In genomic region chr17:20989991-20990855, GRCh38 we compare ENCODE assay signal across 27 cellular contexts. TPM values are rescaled to one million over a fixed set of nuclear protein-coding genes. Genes with fewer than 3 reads are reported as not detected.
DNase-seq lines count a peak whose midpoint lies in the region; ATAC-seq and TF ChIP-seq lines count a peak whose summit lies in the region.
"Had no signal": no experiment of that assay in that cellular context is flagged by ENCODE, and none has a peak within 500 bp of the region (broad histone marks: within the 10 kb centered on the region; RNA-seq: fewer than 3 reads in every experiment).

No MANE protein-coding gene starts in this region.

- peaks cover 0 to 3% of the 10 kb centered on the region in 2 donors for H3K4me1 Mint-ChIP-seq in natural killer cell treated with Interleukin-12 subunit alpha and Interleukin-12 subunit beta and Interleukin-15 and Interleukin-18, amount 100 ng/mL, for 72 hours (ENCODE audit: low read depth in 2 of 2)
- H3K4me1 Mint-ChIP-seq in natural killer cell (no peaks in the 10 kb centered on the region), neural crest cell (peaks cover 39% of the 10 kb centered on the region)
- H3K4me1 Mint-ChIP-seq in stimulated activated naive B cell treated with anti-CD40 and anti-IgM and Interleukin-4, amounts not matched to agents 10 μg/mL and 1 μg/mL and 100 μg/mL, for 72 hours: peaks cover 0 to 2% of the 10 kb centered on the region in 2 donors

- H3K27ac Mint-ChIP-seq in natural killer cell treated with Interleukin-12 subunit alpha and Interleukin-12 subunit beta and Interleukin-15 and Interleukin-18, amount 100 ng/mL, for 72 hours: no peak overlapping the region
- no peak overlapping the region for H3K27ac Mint-ChIP-seq in natural killer cell
- H3K27ac Mint-ChIP-seq in neural crest cell (ENCODE audit: unreplicated experiment): peak overlapping the region; percentile 95
- H3K27ac Mint-ChIP-seq in stimulated activated naive B cell treated with anti-CD40 and anti-IgM and Interleukin-4, amounts not matched to agents 10 μg/mL and 1 μg/mL and 100 μg/mL, for 72 hours: no peak overlapping the region
- H3K27ac Mint-ChIP-seq: activated CD4-positive, alpha-beta memory T cell treated with anti-CD3 and anti-CD28 coated beads for 36 hours; activated naive CD8-positive, alpha-beta T cell had no signal

- no peaks in the 10 kb centered on the region for H3K36me3 Mint-ChIP-seq in natural killer cell treated with Interleukin-12 subunit alpha and Interleukin-12 subunit beta and Interleukin-15 and Interleukin-18, amount 100 ng/mL, for 72 hours
- H3K36me3 Mint-ChIP-seq in natural killer cell (no peaks in the 10 kb centered on the region), neural crest cell (ENCODE audit: low read depth) (peaks cover 13% of the 10 kb centered on the region)
- H3K36me3 Mint-ChIP-seq in stimulated activated naive B cell treated with anti-CD40 and anti-IgM and Interleukin-4, amounts not matched to agents 10 μg/mL and 1 μg/mL and 100 μg/mL, for 72 hours: no peaks in the 10 kb centered on the region
- H3K36me3 Mint-ChIP-seq: activated CD4-positive, alpha-beta memory T cell treated with anti-CD3 and anti-CD28 coated beads for 36 hours; activated naive CD8-positive, alpha-beta T cell had no signal

- H4K20me1 ChIP-seq in osteoblast (ENCODE audit: insufficient read depth, low read length): no peaks in the 10 kb centered on the region

- peaks cover 4% of the 10 kb centered on the region for H3K4me1 ChIP-seq in testis
- no peaks in the 10 kb centered on the region for H3K4me1 ChIP-seq in osteoblast (ENCODE audit: insufficient read depth, low read length)
- H3K4me1 ChIP-seq: breast epithelium, pancreas had no signal

- H3K79me2 ChIP-seq in osteoblast (ENCODE audit: insufficient read depth, low read length): no peaks in the 10 kb centered on the region

- ATAC-seq in natural killer cell treated with Interleukin-12 subunit alpha and Interleukin-12 subunit beta and Interleukin-15 and Interleukin-18, amount 100 ng/mL, for 72 hours: no peak
- ATAC-seq in natural killer cell: no peak
- ATAC-seq in stimulated activated naive B cell treated with anti-CD40 and anti-IgM and Interleukin-4, amounts not matched to agents 10 μg/mL and 1 μg/mL and 100 μg/mL, for 72 hours (replicated peaks): no peak
- ATAC-seq: left lobe of liver, Panc1, pancreas had no signal

- H3K27me3 ChIP-seq in testis: no peaks in the 10 kb centered on the region
- H3K27me3 ChIP-seq in osteoblast (ENCODE audit: insufficient read depth, low read length): no peaks in the 10 kb centered on the region
- H3K27me3 ChIP-seq: breast epithelium, pancreas, spleen, tibial nerve had no signal

- no peak for TF ChIP-seq CTCF in natural killer cell (IDR thresholded peaks at IDR 0.05)
- no peak for TF ChIP-seq CTCF in coronary artery (IDR thresholded peaks at IDR 0.05)
- TF ChIP-seq CTCF in neural crest cell (conservative IDR thresholded peaks at IDR 0.05): no peak
- no peak for TF ChIP-seq CTCF in testis (IDR thresholded peaks at IDR 0.05)
- TF ChIP-seq CTCF in osteoblast (IDR thresholded peaks at IDR 0.05; ENCODE audit: extremely low read depth, low read depth, low read length): no peak

- H3K4me3 Mint-ChIP-seq in natural killer cell treated with Interleukin-12 subunit alpha and Interleukin-12 subunit beta and Interleukin-15 and Interleukin-18, amount 100 ng/mL, for 72 hours: no peak overlapping the region
- H3K4me3 Mint-ChIP-seq in natural killer cell: no peak overlapping the region
- peak overlapping the region; percentile 77 for H3K4me3 Mint-ChIP-seq in neural crest cell
- no peak overlapping the region for H3K4me3 Mint-ChIP-seq in stimulated activated naive B cell treated with anti-CD40 and anti-IgM and Interleukin-4, amounts not matched to agents 10 μg/mL and 1 μg/mL and 100 μg/mL, for 72 hours
- H3K4me3 Mint-ChIP-seq: activated CD4-positive, alpha-beta memory T cell treated with anti-CD3 and anti-CD28 coated beads for 36 hours; activated naive CD8-positive, alpha-beta T cell had no signal

- H3K4me2 ChIP-seq in osteoblast (ENCODE audit: insufficient read depth, low read length): no peak overlapping the region

- intact Hi-C loops in natural killer cell (cut with micrococcal nuclease): loop anchor here (5.0 kb wide), 1 partner anchor 763 kb away; no protein-coding TSS in a partner anchor
- intact Hi-C loops in testis (cut with DNase I; ENCODE audit: low total_unique reads): no loop called here

- no peaks in the 10 kb centered on the region for H3K36me3 ChIP-seq in testis (ENCODE audit: low read depth, missing control alignments)
- H3K36me3 ChIP-seq in osteoblast (ENCODE audit: insufficient read depth, low read length): no peaks in the 10 kb centered on the region
- H3K36me3 ChIP-seq: breast epithelium, pancreas, spleen, tibial nerve had no signal

- H3K4me3 ChIP-seq in coronary artery (no peak overlapping the region), testis (no peak overlapping the region), osteoblast (ENCODE audit: insufficient read depth, low read length) (no peak overlapping the region)
- H3K4me3 ChIP-seq: breast epithelium, pancreas, spleen, tibial nerve had no signal

- H3K9me3 Mint-ChIP-seq in natural killer cell treated with Interleukin-12 subunit alpha and Interleukin-12 subunit beta and Interleukin-15 and Interleukin-18, amount 100 ng/mL, for 72 hours: no peaks in the 10 kb centered on the region
- H3K9me3 Mint-ChIP-seq in natural killer cell (no peaks in the 10 kb centered on the region), neural crest cell (peaks cover 4% of the 10 kb centered on the region)
- no peaks in the 10 kb centered on the region for H3K9me3 Mint-ChIP-seq in stimulated activated naive B cell treated with anti-CD40 and anti-IgM and Interleukin-4, amounts not matched to agents 10 μg/mL and 1 μg/mL and 100 μg/mL, for 72 hours
- H3K9me3 Mint-ChIP-seq: activated CD4-positive, alpha-beta memory T cell treated with anti-CD3 and anti-CD28 coated beads for 36 hours had no signal

- 65 to 68% methylated on average over 5 to 6 of the region's 6 CpGs for WGBS in testis, 2 donors

- H3K9me3 ChIP-seq in testis (no peaks in the 10 kb centered on the region), osteoblast (ENCODE audit: low read depth, low read length) (no peaks in the 10 kb centered on the region)
- H3K9me3 ChIP-seq: breast epithelium, pancreas, spleen, tibial nerve had no signal

- H3K27me3 Mint-ChIP-seq in natural killer cell treated with Interleukin-12 subunit alpha and Interleukin-12 subunit beta and Interleukin-15 and Interleukin-18, amount 100 ng/mL, for 72 hours: no peaks in the 10 kb centered on the region
- H3K27me3 Mint-ChIP-seq in natural killer cell (ENCODE audit: low read depth in 2 of 2) (no peaks in the 10 kb centered on the region), neural crest cell (ENCODE audit: low read depth) (peaks cover 12% of the 10 kb centered on the region)
- no peaks in the 10 kb centered on the region for H3K27me3 Mint-ChIP-seq in stimulated activated naive B cell treated with anti-CD40 and anti-IgM and Interleukin-4, amounts not matched to agents 10 μg/mL and 1 μg/mL and 100 μg/mL, for 72 hours
- H3K27me3 Mint-ChIP-seq: activated CD4-positive, alpha-beta memory T cell treated with anti-CD3 and anti-CD28 coated beads for 36 hours; activated naive CD8-positive, alpha-beta T cell had no signal

- no peak for TF ChIP-seq POLR2A in testis (IDR thresholded peaks at IDR 0.05)

- no peak overlapping the region for H3K27ac ChIP-seq in coronary artery
- no peak overlapping the region for H3K27ac ChIP-seq in testis
- H3K27ac ChIP-seq in osteoblast (ENCODE audit: low read depth, low read length): no peak overlapping the region
- H3K27ac ChIP-seq: breast epithelium, pancreas, tibial nerve had no signal

- H2AFZ ChIP-seq in osteoblast (ENCODE audit: low read length): no peak overlapping the region

- peak; percentile 60 for DNase-seq in natural killer cell treated with Interleukin-12 subunit alpha and Interleukin-12 subunit beta and Interleukin-15 and Interleukin-18, amount 100 ng/mL, for 72 hours (ENCODE audit: low spot score)
- DNase-seq in natural killer cell (no peak), coronary artery (ENCODE audit: low spot score) (peak; percentile 67), neural crest cell (ENCODE audit: low read depth, low spot score) (no peak), OCI-M2 (lab: John Stamatoyannopoulos, UW; ENCODE audit: unreplicated experiment) (no peak), testis (no peak), osteoblast (ENCODE audit: insufficient read length, low spot score, missing footprints) (no peak)
- no peak for DNase-seq in stimulated activated naive B cell treated with anti-CD40 and anti-IgM and Interleukin-4, amounts not matched to agents 10 μg/mL and 1 μg/mL and 100 μg/mL, for 72 hours
- DNase-seq: activated CD4-positive, alpha-beta memory T cell treated with anti-CD3 and anti-CD28 coated beads for 36 hours; activated CD4-positive, alpha-beta T cell treated with anti-CD3 and anti-CD28 coated beads for 1 hour; effector CD8-positive, alpha-beta T cell; EL; mesenchymal stem cell; NCI-H1436; NCI-H2081 treated with DMSO at 0.1 percent for 48 hours; NCI-H226; NCI-H526 treated with DMSO at 0.1 percent for 48 hours; SHP77; spleen; stimulated activated CD4-positive, alpha-beta T cell treated with anti-CD3 and anti-CD28 coated beads, Interleukin-2, amount 100 ng/mL, for 24 hours; T-helper 2 cell had no signal

RNA-seq across cellular contexts. Expression of gene USP22, which starts 52.6 kb away (rescaled TPM):
- total RNA-seq in natural killer cell treated with Interleukin-12 subunit alpha and Interleukin-12 subunit beta and Interleukin-15 and Interleukin-18, amount 100 ng/mL, for 72 hours: 100 to 1,000 TPM; 102 to 179 TPM
- total RNA-seq in natural killer cell (100 to 1,000 TPM; 121 to 155 (median 140) TPM), neural crest cell (386 and 390 TPM in 2 replicates), testis (100 to 1,000 TPM; 161 to 216 TPM), osteoblast (271 and 293 TPM in 2 replicates)
- 96.3 TPM for polyA plus RNA-seq in testis (ENCODE audit: insufficient read depth, low read depth, low replicate concordance)

Comparison
In these comparisons a context has a peak if more than half of its experiments do, and no peak if none do; other contexts are left out.
1. DNase-seq: peak in natural killer cell treated with Interleukin-12 subunit alpha and Interleukin-12 subunit beta and Interleukin-15 and Interleukin-18, amount 100 ng/mL, for 72 hours (single experiment) and coronary artery (single experiment); none in natural killer cell (single experiment), neural crest cell (single experiment), OCI-M2 (single experiment), testis (single experiment), osteoblast (single experiment) and stimulated activated naive B cell treated with anti-CD40 and anti-IgM and Interleukin-4, amounts not matched to agents 10 μg/mL and 1 μg/mL and 100 μg/mL, for 72 hours (single experiment).